Comparison of ENCODE assay signal across 8 cellular contexts in the genomic region with DNA sequence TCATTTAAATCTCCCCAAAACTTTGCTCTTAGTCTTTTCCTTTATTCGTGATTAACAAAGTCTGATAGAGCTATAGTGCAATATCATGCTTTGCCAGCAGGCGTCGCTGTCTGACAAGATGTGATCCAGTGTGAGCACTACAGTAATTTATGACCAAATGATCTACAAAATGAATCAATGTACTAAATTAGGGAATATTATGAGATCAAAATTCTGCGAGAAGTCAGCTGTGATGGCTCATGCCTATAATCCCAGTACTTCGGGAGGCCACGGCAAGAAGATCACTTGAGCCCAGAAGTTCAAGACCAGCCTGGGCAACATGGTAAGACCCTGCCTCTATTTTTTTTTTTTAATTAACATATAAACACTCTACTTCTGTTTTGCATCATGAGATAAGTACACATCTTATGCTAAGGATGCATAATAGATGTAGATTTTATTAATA. TPM values are rescaled to one million over a fixed set of nuclear protein-coding genes. Genes with fewer than 3 reads are reported as not detected.
A peak's percentile ranks its signal among the peaks of the same experiment; 100 is the strongest.
DNase-seq lines count a peak whose midpoint lies in the region; ATAC-seq and TF ChIP-seq lines count a peak whose summit lies in the region.

No MANE protein-coding gene starts in this region.

- DNase-seq in DMS114 treated with DMSO at 0.1 percent for 48 hours (lab: John Stamatoyannopoulos, UW; ENCODE audit: unreplicated experiment) = peak; percentile 43
- peak; percentile 84 for DNase-seq in WTC11 (ENCODE audit: low spot score)
- peak; percentile 73 to 87 for DNase-seq in central memory CD8-positive, alpha-beta T cell (ENCODE audit: low spot score in 2 of 2)
- peak; percentile 71 for DNase-seq in mesendoderm
- DNase-seq in stimulated activated CD8-positive, alpha-beta memory T cell treated with anti-CD3 and anti-CD28 coated beads, Interleukin-7, amount 100 ng/mL, for 48 hours (ENCODE audit: extremely low read depth in 1 of 2, low read depth in 1 of 2) = peak; percentile 46 to 60

- POLR2A ChIA-PET in WTC11 (lab: Charles Lee) = interaction anchor here (0.6 kb wide), 2 partner anchors 169 to 202 kb away, joined by 3 to 7 read pairs; no protein-coding TSS in a partner anchor

- no peaks in the 10 kb centered on the region for H3K27me3 ChIP-seq in mesendoderm (ENCODE audit: insufficient read depth, low read length, poor library complexity)

- H3K4me2 ChIP-seq in mesendoderm (ENCODE audit: low read length) = no peak overlapping the region

- H3K27me3 Mint-ChIP-seq in WTC11 (ENCODE audit: low read depth) = peaks cover 8% of the 10 kb centered on the region
- H3K27me3 Mint-ChIP-seq in central memory CD8-positive, alpha-beta T cell = no peaks in the 10 kb centered on the region

- no peak overlapping the region for H2BK120ac ChIP-seq in mesendoderm (ENCODE audit: low read depth, low read length)

- no peaks in the 10 kb centered on the region for H3K36me3 ChIP-seq in mesendoderm (ENCODE audit: control insufficient read depth, insufficient read depth, low read length)

- no peak overlapping the region for H4K8ac ChIP-seq in mesendoderm (ENCODE audit: low read depth, low read length)

- WGBS in mesendoderm (ENCODE audit: extremely low coverage, insufficient coverage, low lambda C conversion rate) = no CpG with 5 or more reads among the region's 6 CpGs

- no peak overlapping the region for H2BK5ac ChIP-seq in mesendoderm (ENCODE audit: low read length)

- peaks cover 5% of the 10 kb centered on the region for H3K79me1 ChIP-seq in mesendoderm (ENCODE audit: low read length)

- no peak overlapping the region for H4K5ac ChIP-seq in mesendoderm (ENCODE audit: low read length)

- no peak overlapping the region for H3K4me3 ChIP-seq in mesendoderm (ENCODE audit: low read length)

- H3K27ac Mint-ChIP-seq in WTC11 = no peak overlapping the region
- no peak overlapping the region for H3K27ac Mint-ChIP-seq in central memory CD8-positive, alpha-beta T cell (ENCODE audit: low read depth)

- peaks cover 4% of the 10 kb centered on the region; the same call in 1 of the 2 replicates for H3K36me3 Mint-ChIP-seq in WTC11
- H3K36me3 Mint-ChIP-seq in central memory CD8-positive, alpha-beta T cell (ENCODE audit: insufficient read depth) = peaks cover 2% of the 10 kb centered on the region

- no peak overlapping the region for H3K9ac ChIP-seq in mesendoderm (ENCODE audit: low read length)

- H3K4me3 Mint-ChIP-seq in WTC11 = no peak overlapping the region
- no peak overlapping the region for H3K4me3 Mint-ChIP-seq in central memory CD8-positive, alpha-beta T cell

- H3K27ac ChIP-seq in mesendoderm (ENCODE audit: low read depth, low read length) = no peak overlapping the region

- no peak overlapping the region for H3K18ac ChIP-seq in mesendoderm (ENCODE audit: low read length)

- H2AK5ac ChIP-seq in mesendoderm (ENCODE audit: low read length) = no peak overlapping the region

- H3K79me2 ChIP-seq in mesendoderm (ENCODE audit: control insufficient read depth, insufficient read depth, low read length) = peaks cover 3% of the 10 kb centered on the region

- H3K23ac ChIP-seq in mesendoderm (ENCODE audit: low read length) = no peak overlapping the region

- H2BK15ac ChIP-seq in mesendoderm (replicated peaks; ENCODE audit: low read depth) = no peak overlapping the region

- TF ChIP-seq CTCF in LNCAP (IDR thresholded peaks at IDR 0.05) = peak; percentile 98
- peak; percentile 99 for TF ChIP-seq CTCF in WTC11 (IDR thresholded peaks at IDR 0.05)

- H3K56ac ChIP-seq in mesendoderm (ENCODE audit: low read length) = no peak overlapping the region

- ATAC-seq in WTC11 (no peak), HG02970 (IDR thresholded peaks at IDR 0.05; ENCODE audit: low FRiP score, unreplicated experiment) (no peak), HG03175 (IDR thresholded peaks at IDR 0.05; ENCODE audit: unreplicated experiment) (no peak)
- no peak for ATAC-seq in central memory CD8-positive, alpha-beta T cell (replicated peaks; ENCODE audit: extremely low read depth, poor library complexity, severe bottlenecking)

- peaks cover 22% of the 10 kb centered on the region for H3K9me3 Mint-ChIP-seq in WTC11
- peaks cover 6% of the 10 kb centered on the region for H3K9me3 Mint-ChIP-seq in central memory CD8-positive, alpha-beta T cell

- no peaks in the 10 kb centered on the region for H3K4me1 Mint-ChIP-seq in WTC11
- peaks cover 20% of the 10 kb centered on the region for H3K4me1 Mint-ChIP-seq in central memory CD8-positive, alpha-beta T cell

- no peaks in the 10 kb centered on the region for H3K4me1 ChIP-seq in mesendoderm (ENCODE audit: control insufficient read depth, low read depth, low read length)

- CTCF ChIA-PET in WTC11 (lab: Charles Lee) = interaction anchor here (0.6 to 5.9 kb wide), 44 partner anchors 9 to 886 kb away, joined by 3 to 120 read pairs (median 4); no protein-coding TSS in a partner anchor

- H3K4ac ChIP-seq in mesendoderm (ENCODE audit: low read depth, low read length) = no peak overlapping the region

TF ChIP-seq in WTC11, 78 proteins besides CTCF, POLR2A, EP300 and RAD21:
- TF ChIP-seq FOXP4 (CRISPR knock-in tag; IDR thresholded peaks at IDR 0.05) = no peak
- no peak for TF ChIP-seq NR1H2 (CRISPR knock-in tag; IDR thresholded peaks at IDR 0.05)
- TF ChIP-seq ZNF317 (CRISPR knock-in tag; IDR thresholded peaks at IDR 0.05; ENCODE audit: borderline replicate concordance, low read depth) = no peak
- no peak for TF ChIP-seq FOXJ3 (CRISPR knock-in tag; IDR thresholded peaks at IDR 0.05; ENCODE audit: borderline replicate concordance)
- TF ChIP-seq, protein P1, sequence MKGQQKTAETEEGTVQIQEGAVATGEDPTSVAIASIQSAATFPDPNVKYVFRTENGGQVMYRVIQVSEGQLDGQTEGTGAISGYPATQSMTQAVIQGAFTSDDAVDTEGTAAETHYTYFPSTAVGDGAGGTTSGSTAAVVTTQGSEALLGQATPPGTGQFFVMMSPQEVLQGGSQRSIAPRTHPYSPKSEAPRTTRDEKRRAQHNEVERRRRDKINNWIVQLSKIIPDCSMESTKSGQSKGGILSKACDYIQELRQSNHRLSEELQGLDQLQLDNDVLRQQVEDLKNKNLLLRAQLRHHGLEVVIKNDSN (CRISPR knock-in tag; IDR thresholded peaks at IDR 0.05) = no peak
- no peak for TF ChIP-seq ZNF121 (CRISPR knock-in tag; IDR thresholded peaks at IDR 0.05)
- no peak for TF ChIP-seq TEAD4 (CRISPR knock-in tag; IDR thresholded peaks at IDR 0.05)

RNA-seq across cellular contexts. Expression of gene SPSB1, which starts 3.6 kb away (rescaled TPM):
- 4.3 to 5.5 TPM (median 4.6 TPM) in 3 replicates for total RNA-seq in WTC11 (2021)
- polyA plus RNA-seq in mesendoderm (2013, experiment 1 of 2) = 2.3 TPM
- 2.2 TPM for polyA plus RNA-seq in mesendoderm (2013, experiment 2 of 2)

RNA-seq across cellular contexts. Expression of gene H6PD, which starts 54.5 kb away (rescaled TPM):
- total RNA-seq in WTC11 (2021) = 7.4 to 7.9 TPM (median 7.8 TPM) in 3 replicates
- 1.6 TPM for polyA plus RNA-seq in mesendoderm (2013, experiment 1 of 2)
- 1.5 TPM for polyA plus RNA-seq in mesendoderm (2013, experiment 2 of 2)
